Comparison of ENCODE assay signal across 27 cellular contexts in genomic region chr10:61673360-61673759, GRCh38. TPM values are rescaled to one million over a fixed set of nuclear protein-coding genes. Genes with fewer than 3 reads are reported as not detected.
"Had no signal": no experiment of that assay in that cellular context is flagged by ENCODE, and none has a peak within 500 bp of the region (broad histone marks: within the 10 kb centered on the region; RNA-seq: fewer than 3 reads in every experiment).

No MANE protein-coding gene starts in this region.

- H3K4me3 ChIP-seq: adrenal gland, Peyer's patch had no signal

- H3K27ac ChIP-seq: adrenal gland, Peyer's patch, VCaP had no signal

- H3K27me3 ChIP-seq: adrenal gland, Peyer's patch had no signal

- H3K9me3 ChIP-seq: adrenal gland, Peyer's patch had no signal

- DNase-seq: activated CD4-positive, alpha-beta memory T cell treated with anti-CD3 and anti-CD28 coated beads, Interleukin-2, amount 10 ng/mL, durations not matched to agents 7 days and 5 days; activated CD4-positive, alpha-beta T cell treated with anti-CD3 and anti-CD28 coated beads, Interleukin-2, amount 50 U/mL, for 1 hour; activated CD4-positive, CD25-positive, alpha-beta regulatory T cell; activated naive CD4-positive, alpha-beta T cell treated with anti-CD3 and anti-CD28 coated beads, Interleukin-2, amount 50 U/mL, for 16 hours; activated naive CD8-positive, alpha-beta T cell treated with anti-CD3 and anti-CD28 coated beads, Interleukin-2, amount 10 ng/mL, durations not matched to agents 7 days and 5 days; activated T-cell treated with anti-CD3 and anti-CD28 coated beads for 4 hours; activated T-cell treated with anti-CD3 and anti-CD28 coated beads, Interleukin-2, amount 50 U/mL, for 72 hours; adrenal gland; anterior cingulate cortex; central memory CD4-positive, alpha-beta T cell; MM.1S; NCI-H1105; NCI-H1436; NCI-H1694 treated with DMSO at 0.1 percent for 48 hours; NCI-H2081; NCI-H2227 treated with DMSO at 0.1 percent for 48 hours; NCI-H526; NCI-H82; Peyer's patch; SHP77 treated with DMSO at 0.1 percent for 48 hours; T-helper 1 cell had no signal

- H3K36me3 ChIP-seq: adrenal gland, Peyer's patch had no signal

- FAIRE-seq: bronchial epithelial cell had no signal

- H3K4me1 ChIP-seq: adrenal gland, Peyer's patch had no signal

- ATAC-seq: activated T-cell treated with anti-CD3 and anti-CD28 coated beads, Interleukin-2, amount 50 U/mL, for 72 hours had no signal

RNA-seq across cellular contexts. Expression of gene CABCOCO1, which starts 10.6 kb away (rescaled TPM):
- total RNA-seq: activated CD4-positive, alpha-beta memory T cell treated with anti-CD3 and anti-CD28 coated beads, Interleukin-2, amount 10 ng/mL, durations not matched to agents 7 days and 5 days; activated CD8-positive, alpha-beta memory T cell treated with anti-CD3 and anti-CD28 coated beads for 36 hours; activated naive CD8-positive, alpha-beta T cell treated with anti-CD3 and anti-CD28 coated beads, Interleukin-2, amount 10 ng/mL, durations not matched to agents 7 days and 5 days; activated T-cell treated with anti-CD3 and anti-CD28 coated beads, Interleukin-2, amount 50 U/mL, for 72 hours; activated T-helper 2 cell treated with anti-CD3 and anti-CD28 coated beads, Interferon-gamma antibody, Interleukin-2, Interleukin-4, amounts not matched to agents 10 μg/mL and 5 μg/mL and 100 μg/mL, durations not matched to agents 14 hours and 24 hours and 36 hours; bronchial epithelial cell; OCI-LY7; Peyer's patch; T-helper 2 cell treated with Interferon-gamma antibody and Interleukin-4, amounts not matched to agents 100 ng/mL and 5 ng/mL, for 36 hours had no signal
